Comparison of ENCODE assay signal across 1 cellular context in the genomic region with DNA sequence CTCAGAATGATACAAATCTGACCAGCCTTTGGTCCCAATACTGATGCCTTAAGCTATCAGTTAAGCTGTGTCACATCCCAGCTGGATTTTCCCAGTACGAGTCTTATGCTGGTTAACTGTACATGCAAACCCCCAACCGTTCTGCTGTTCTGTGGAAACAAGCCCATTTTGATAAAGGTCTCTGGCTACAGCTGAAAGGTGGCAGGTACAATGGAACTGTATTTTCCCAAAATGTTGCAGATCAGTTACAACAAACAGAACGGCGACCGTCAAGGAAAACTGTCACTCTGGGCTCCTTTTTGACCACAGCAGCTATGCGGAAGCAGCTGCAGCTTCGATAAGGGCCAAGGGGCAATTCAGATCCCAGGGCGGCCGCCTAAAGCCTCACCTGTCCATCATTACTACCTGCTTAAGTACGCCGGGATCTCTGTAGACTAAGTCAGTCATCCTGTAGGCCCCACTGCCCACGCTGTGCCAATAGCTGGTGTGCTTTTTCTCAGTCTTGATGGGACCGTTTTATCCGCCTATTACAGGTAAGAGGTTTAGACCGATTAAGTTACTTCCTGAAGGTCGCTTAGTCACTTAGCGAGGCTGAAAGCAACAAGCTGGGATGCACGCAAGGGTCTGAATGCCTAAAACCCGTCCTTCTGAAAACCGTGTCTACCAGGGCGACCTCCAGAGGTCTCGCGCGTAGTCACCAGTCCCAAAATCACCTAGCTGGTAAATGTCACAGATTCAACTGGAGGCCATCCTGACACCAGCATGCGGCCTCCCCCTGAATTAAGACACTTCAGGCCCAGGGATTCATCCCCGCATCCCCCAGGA.
TF ChIP-seq lines count a peak whose summit lies in the region.

No MANE protein-coding gene starts in this region.

TF ChIP-seq in K562, 482 proteins besides CTCF, POLR2A, EP300 and RAD21 (continued from another document):
- no peak for TF ChIP-seq CHAMP1 (IDR thresholded peaks at IDR 0.05)
- TF ChIP-seq ZNF24 (IDR thresholded peaks at IDR 0.05) = no peak
- peak; percentile 3; the same call in 1 of the 2 replicates for TF ChIP-seq LCOR (CRISPR knock-in tag; IDR thresholded peaks at IDR 0.05)
- no peak for TF ChIP-seq SMAD2 (IDR thresholded peaks at IDR 0.05; ENCODE audit: low read depth, low read length)
- no peak for TF ChIP-seq TAF15 (IDR thresholded peaks at IDR 0.05; ENCODE audit: low read depth, low read length)
- no peak for TF ChIP-seq TOE1 (IDR thresholded peaks at IDR 0.05; ENCODE audit: borderline replicate concordance)
- peak; percentile 49; the same call in 1 of the 2 replicates for TF ChIP-seq TOE1 (CRISPR knock-in tag; IDR thresholded peaks at IDR 0.05; ENCODE audit: borderline replicate concordance, low read depth)
- TF ChIP-seq, protein P1, sequence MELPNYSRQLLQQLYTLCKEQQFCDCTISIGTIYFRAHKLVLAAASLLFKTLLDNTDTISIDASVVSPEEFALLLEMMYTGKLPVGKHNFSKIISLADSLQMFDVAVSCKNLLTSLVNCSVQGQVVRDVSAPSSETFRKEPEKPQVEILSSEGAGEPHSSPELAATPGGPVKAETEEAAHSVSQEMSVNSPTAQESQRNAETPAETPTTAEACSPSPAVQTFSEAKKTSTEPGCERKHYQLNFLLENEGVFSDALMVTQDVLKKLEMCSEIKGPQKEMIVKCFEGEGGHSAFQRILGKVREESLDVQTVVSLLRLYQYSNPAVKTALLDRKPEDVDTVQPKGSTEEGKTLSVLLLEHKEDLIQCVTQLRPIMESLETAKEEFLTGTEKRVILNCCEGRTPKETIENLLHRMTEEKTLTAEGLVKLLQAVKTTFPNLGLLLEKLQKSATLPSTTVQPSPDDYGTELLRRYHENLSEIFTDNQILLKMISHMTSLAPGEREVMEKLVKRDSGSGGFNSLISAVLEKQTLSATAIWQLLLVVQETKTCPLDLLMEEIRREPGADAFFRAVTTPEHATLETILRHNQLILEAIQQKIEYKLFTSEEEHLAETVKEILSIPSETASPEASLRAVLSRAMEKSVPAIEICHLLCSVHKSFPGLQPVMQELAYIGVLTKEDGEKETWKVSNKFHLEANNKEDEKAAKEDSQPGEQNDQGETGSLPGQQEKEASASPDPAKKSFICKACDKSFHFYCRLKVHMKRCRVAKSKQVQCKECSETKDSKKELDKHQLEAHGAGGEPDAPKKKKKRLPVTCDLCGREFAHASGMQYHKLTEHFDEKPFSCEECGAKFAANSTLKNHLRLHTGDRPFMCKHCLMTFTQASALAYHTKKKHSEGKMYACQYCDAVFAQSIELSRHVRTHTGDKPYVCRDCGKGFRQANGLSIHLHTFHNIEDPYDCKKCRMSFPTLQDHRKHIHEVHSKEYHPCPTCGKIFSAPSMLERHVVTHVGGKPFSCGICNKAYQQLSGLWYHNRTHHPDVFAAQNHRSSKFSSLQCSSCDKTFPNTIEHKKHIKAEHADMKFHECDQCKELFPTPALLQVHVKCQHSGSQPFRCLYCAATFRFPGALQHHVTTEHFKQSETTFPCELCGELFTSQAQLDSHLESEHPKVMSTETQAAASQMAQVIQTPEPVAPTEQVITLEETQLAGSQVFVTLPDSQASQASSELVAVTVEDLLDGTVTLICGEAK (IDR thresholded peaks at IDR 0.05) = peak; percentile 51; the same call in 1 of the 2 replicates
- TF ChIP-seq, protein P1 (CRISPR knock-in tag; IDR thresholded peaks at IDR 0.05) = no peak
- 0 out of 2 replicates have a peak, but pooled peaks have one; percentile 10 for TF ChIP-seq FOSL1 (tag; conservative IDR thresholded peaks at IDR 0.05)
- no peak for TF ChIP-seq HDGF (IDR thresholded peaks at IDR 0.05)
- peak; percentile 11 to 88; a peak in 3 of 4 replicates for TF ChIP-seq SIN3A (IDR thresholded peaks at IDR 0.05; ENCODE audit: borderline replicate concordance in 2 of 2, control insufficient read depth in 1 of 2, low read depth in 2 of 2, low read length in 2 of 2)
- TF ChIP-seq COPS2 (conservative IDR thresholded peaks at IDR 0.05) = no peak
- TF ChIP-seq TAL1 (IDR thresholded peaks at IDR 0.05) = 0 out of 2 replicates have a peak, but pooled peaks have one; percentile 14
- no peak for TF ChIP-seq NCOA1 (IDR thresholded peaks at IDR 0.05; ENCODE audit: low read depth)
